In the genomic region with DNA sequence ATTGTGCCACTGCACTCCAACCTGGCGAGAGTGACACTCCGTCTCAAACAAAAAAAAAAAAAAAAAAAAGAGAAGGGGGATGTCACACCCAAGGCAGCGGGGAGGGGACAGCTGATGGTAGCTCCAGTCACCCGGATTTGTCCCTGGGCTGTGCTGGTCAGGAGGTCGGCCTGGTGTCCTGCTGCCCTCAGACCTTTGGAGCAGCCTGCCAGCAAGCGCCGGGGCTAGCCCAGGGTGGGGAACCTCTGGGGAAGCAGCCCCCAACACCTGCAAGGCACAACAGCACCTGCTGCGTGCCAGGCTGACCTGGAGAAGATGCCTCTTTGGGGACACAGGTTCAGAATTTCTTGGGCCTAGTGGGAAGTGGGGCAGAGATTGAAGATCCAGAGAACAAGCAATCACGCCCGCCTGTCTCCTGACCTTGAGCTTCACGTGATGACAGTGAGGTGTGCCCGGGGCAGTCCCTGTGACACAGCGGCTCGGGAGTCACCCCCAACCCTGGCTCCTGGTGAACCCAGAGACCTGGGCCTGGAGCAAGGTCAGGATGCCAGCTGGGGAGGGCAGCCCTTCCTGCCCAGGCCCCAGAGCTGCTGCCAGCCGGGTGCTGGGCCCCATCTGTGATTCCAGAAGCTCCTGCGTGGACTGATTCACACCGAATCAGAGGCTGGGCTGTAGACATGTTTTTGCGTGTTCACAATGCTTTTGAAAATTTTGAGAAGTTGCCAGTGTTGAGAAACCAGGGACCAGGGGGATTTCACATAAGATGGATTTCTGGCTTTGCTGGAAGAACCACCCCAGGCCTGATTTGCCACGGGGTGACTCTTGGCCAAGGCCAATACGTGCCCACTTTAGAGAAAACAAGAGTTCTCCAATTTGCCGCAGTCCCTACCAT, we compare ENCODE assay signal across 16 cellular contexts.
DNase-seq lines count a peak whose midpoint lies in the region; ATAC-seq and TF ChIP-seq lines count a peak whose summit lies in the region.
"Had no signal": no experiment of that assay in that cellular context is flagged by ENCODE, and none has a peak within 500 bp of the region (broad histone marks: within the 10 kb centered on the region; RNA-seq: fewer than 3 reads in every experiment).

No MANE protein-coding gene starts in this region.

- H3K4me3 ChIP-seq in heart right ventricle (no peak overlapping the region), right lobe of liver (no peak overlapping the region), thyroid gland (replicated peaks in 1 of 3) (no peak overlapping the region)
- H3K4me3 ChIP-seq: SK-N-MC, thoracic aorta had no signal

- H3K36me3 ChIP-seq in heart right ventricle (peaks cover 0 to 92% (median 26%) of the 10 kb centered on the region in 9 donors), right lobe of liver (peaks cover 0 to 6% (median 2%) of the 10 kb centered on the region in 4 donors), thyroid gland (peaks cover 3 to 11% of the 10 kb centered on the region in 2 donors)

- H3K9me3 ChIP-seq in heart right ventricle (no peaks in the 10 kb centered on the region), right lobe of liver (no peaks in the 10 kb centered on the region), thyroid gland (no peaks in the 10 kb centered on the region)
- H3K9me3 ChIP-seq: thoracic aorta had no signal

- intact Hi-C loops in heart right ventricle (cut with DNase I), result loop anchor here in 2 of 10 donors (10.0 kb wide), 2 partner anchors 203 to 403 kb away; a partner anchor contains a TSS
- intact Hi-C loops in left cardiac atrium (cut with DNase I), result loop anchor here (10.0 kb wide), 2 partner anchors 63 to 93 kb away; no protein-coding TSS in a partner anchor
- intact Hi-C loops in right lobe of liver (cut with DNase I), result no loop called here
- intact Hi-C loops in thyroid gland (cut with DNase I), result no loop called here

- H3K4me1 ChIP-seq in heart right ventricle (peaks cover 37 to 76% (median 68%) of the 10 kb centered on the region in 9 donors), right lobe of liver (peaks cover 0 to 40% (median 21%) of the 10 kb centered on the region in 4 donors), thyroid gland (peaks cover 23 to 31% of the 10 kb centered on the region in 2 donors)

- H3K27ac ChIP-seq in heart right ventricle, result peak overlapping the region in 7 of 10 donors; percentile 35 to 81 (median 72)
- H3K27ac ChIP-seq in right lobe of liver, result peak overlapping the region in 1 of 3 donors; percentile 40
- peak overlapping the region; percentile 79 to 85 (median 84) for H3K27ac ChIP-seq in thyroid gland
- H3K27ac ChIP-seq: SK-N-MC, thoracic aorta had no signal

- no peaks in the 10 kb centered on the region for H3K27me3 ChIP-seq in heart right ventricle
- no peaks in the 10 kb centered on the region for H3K27me3 ChIP-seq in right lobe of liver
- H3K27me3 ChIP-seq in thyroid gland, result no peaks in the 10 kb centered on the region

- ATAC-seq in heart right ventricle, result no peak
- no peak for ATAC-seq in left cardiac atrium
- peak; percentile 22 to 55 (median 36) for ATAC-seq in right lobe of liver
- ATAC-seq in stimulated activated naive CD8-positive, alpha-beta T cell treated with anti-CD3 and anti-CD28 coated beads, Interleukin-15, Interleukin-2, amounts not matched to agents 100 U/mL and 50 U/mL, for 24 hours, result no peak

- no peak for TF ChIP-seq CTCF in heart right ventricle (IDR thresholded peaks at IDR 0.05)
- no peak for TF ChIP-seq CTCF in right lobe of liver (IDR thresholded peaks at IDR 0.05)
- TF ChIP-seq CTCF in thyroid gland (IDR thresholded peaks at IDR 0.05), result no peak

- 77 to 79% methylated on average over 21 of the region's 21 CpGs for WGBS in heart right ventricle, 2 donors
- 73% methylated on average over 6 of the region's 21 CpGs for WGBS in right lobe of liver (ENCODE audit: insufficient coverage, low coverage, low lambda C conversion rate, missing lambda C conversion rate)
- 93 to 96% methylated on average over 20 to 21 of the region's 21 CpGs for WGBS in thyroid gland, 2 donors

- DNase-seq in heart right ventricle (no peak), left cardiac atrium (no peak), cerebellar cortex (ENCODE audit: low spot score) (peak; percentile 30), right lobe of liver (peak in 2 of 3 donors; percentile 80 to 89), thyroid gland (no peak), globus pallidus (ENCODE audit: low spot score) (no peak), NCI-H1436 treated with DMSO at 0.1 percent for 48 hours (lab: John Stamatoyannopoulos, UW) (no peak)
- DNase-seq in stimulated activated naive CD8-positive, alpha-beta T cell treated with anti-CD3 and anti-CD28 coated beads, Interleukin-15, Interleukin-2, amounts not matched to agents 100 U/mL and 50 U/mL, for 24 hours, result no peak
- DNase-seq: ACHN; activated CD4-positive, alpha-beta memory T cell treated with anti-CD3 and anti-CD28 coated beads for 36 hours; aorta; effector memory CD4-positive, alpha-beta T cell; NCI-H446 treated with DMSO at 0.1 percent for 48 hours; posterior cingulate gyrus had no signal

- no peak for TF ChIP-seq POLR2A in right lobe of liver (IDR thresholded peaks at IDR 0.05)
- no peak for TF ChIP-seq POLR2A in thyroid gland (IDR thresholded peaks at IDR 0.05)

Comparison
In these comparisons a context has a peak if more than half of its experiments do, and no peak if none do; other contexts are left out.
1. ATAC-seq: peak in right lobe of liver (4 of 4); none in heart right ventricle (0 of 8), left cardiac atrium (0 of 2) and stimulated activated naive CD8-positive, alpha-beta T cell treated with anti-CD3 and anti-CD28 coated beads, Interleukin-15, Interleukin-2, amounts not matched to agents 100 U/mL and 50 U/mL, for 24 hours (single experiment).
2. DNase-seq: peak in cerebellar cortex (single experiment) and right lobe of liver (2 of 3); none in heart right ventricle (0 of 2), left cardiac atrium (single experiment), thyroid gland (0 of 2), globus pallidus (single experiment), NCI-H1436 treated with DMSO at 0.1 percent for 48 hours (single experiment) and stimulated activated naive CD8-positive, alpha-beta T cell treated with anti-CD3 and anti-CD28 coated beads, Interleukin-15, Interleukin-2, amounts not matched to agents 100 U/mL and 50 U/mL, for 24 hours (single experiment).
3. intact Hi-C loops: an anchor here in left cardiac atrium (10.0 kb wide); none called in right lobe of liver and thyroid gland.